Comparison of ENCODE assay signal across 18 cellular contexts in the genomic region with DNA sequence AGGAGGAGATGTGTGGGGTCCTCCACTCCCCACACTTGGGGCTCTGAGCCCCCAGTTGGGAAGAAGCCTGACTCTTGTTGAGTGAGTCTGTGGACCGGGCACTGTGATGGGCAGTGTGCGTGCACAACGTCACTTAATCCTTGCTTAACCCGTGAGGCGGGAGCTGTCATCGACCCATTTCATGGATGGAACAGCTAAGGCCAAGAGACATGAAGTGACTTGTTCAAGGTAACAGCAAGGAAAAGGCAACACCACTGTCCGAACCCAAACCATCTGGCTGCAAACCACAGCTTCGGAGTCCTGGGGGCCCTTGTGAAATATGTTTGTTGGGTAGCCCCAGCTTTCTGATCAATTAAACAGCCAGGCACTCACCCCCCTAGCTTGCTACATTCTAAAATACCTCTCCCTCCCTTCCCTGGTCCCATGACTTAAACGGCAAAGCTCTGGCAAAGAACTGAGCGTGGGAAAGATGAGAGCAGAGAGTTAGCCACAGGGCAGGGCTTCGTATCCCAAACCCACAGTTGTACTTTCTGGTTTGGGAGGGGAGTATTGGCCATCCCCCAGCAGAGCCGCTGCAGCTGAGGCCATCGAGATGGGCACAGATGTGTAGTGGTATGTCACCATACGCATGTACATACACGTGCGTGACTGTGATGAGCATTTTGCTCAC. TPM values are rescaled to one million over a fixed set of nuclear protein-coding genes. Genes with fewer than 3 reads are reported as not detected.
DNase-seq lines count a peak whose midpoint lies in the region; ATAC-seq, FAIRE-seq and TF ChIP-seq lines count a peak whose summit lies in the region.
"Had no signal": no experiment of that assay in that cellular context is flagged by ENCODE, and none has a peak within 500 bp of the region (broad histone marks: within the 10 kb centered on the region; RNA-seq: fewer than 3 reads in every experiment).

No MANE protein-coding gene starts in this region.

- TF ChIP-seq POLR2A in tibial nerve (IDR thresholded peaks at IDR 0.05) = no peak
- no peak for TF ChIP-seq POLR2A in transverse colon (IDR thresholded peaks at IDR 0.05)

- H3K4me1 ChIP-seq in tibial nerve (peaks cover 0 to 50% (median 17%) of the 10 kb centered on the region in 4 donors), transverse colon (no peaks in the 10 kb centered on the region)
- H3K4me1 ChIP-seq: BE2C had no signal

- WGBS in tibial nerve, 2 donors = 84 to 86% methylated on average over 16 of the region's 16 CpGs
- 92 to 96% methylated on average over 5 to 16 of the region's 16 CpGs for WGBS in transverse colon (ENCODE audit: low coverage in 1 of 2), 2 donors

- DNase-seq in RWPE1 (ENCODE audit: low spot score) = no peak
- DNase-seq in caudate nucleus (lab: John Stamatoyannopoulos, UW) = no peak
- peak; percentile 67 for DNase-seq in myocyte (ENCODE audit: low read depth)
- DNase-seq in tibial nerve (ENCODE audit: low spot score in 2 of 2) = no peak
- no peak for DNase-seq in RCC 7860 (ENCODE audit: low spot score)
- DNase-seq in transverse colon = no peak
- DNase-seq: BE2C; CD8-positive, alpha-beta T cell; DMS79; GM23248; KG1; NCI-H1417 treated with DMSO at 0.1 percent for 48 hours; NCI-H1930; NCI-H526 treated with DMSO at 0.1 percent for 48 hours; PC-3 had no signal

- TF ChIP-seq CTCF in RWPE1 (conservative IDR thresholded peaks at IDR 0.05; ENCODE audit: low read depth) (no peak), tibial nerve (IDR thresholded peaks at IDR 0.05) (no peak), transverse colon (IDR thresholded peaks at IDR 0.05) (no peak)

- POLR2A ChIA-PET in RWPE1 (lab: Yijun Ruan, JAX; ENCODE audit: low non-redundant PET) = no interaction called here

- H3K9me3 ChIP-seq in tibial nerve (no peaks in the 10 kb centered on the region), transverse colon (no peaks in the 10 kb centered on the region)
- H3K9me3 ChIP-seq: BE2C had no signal

- ATAC-seq in GM21529 (IDR thresholded peaks at IDR 0.05; ENCODE audit: unreplicated experiment) = no peak
- ATAC-seq: CD8-positive, alpha-beta T cell; GM12878; PC-3 had no signal

- no peak for FAIRE-seq in RCC 7860 (lab: Jason Lieb, UNC)
- FAIRE-seq: GM12878, GM18507 had no signal

- in situ Hi-C loops in transverse colon (cut with MboI; ENCODE audit: low pct_ligation_motif_present in 1 of 4, low pct_unique_long_range_greater_than_20kb in 1 of 4, low sequenced_read_pairs in 3 of 4) = loop anchor here in 2 of 4 donors (25.0 kb wide), 1 partner anchor 458 kb away; no protein-coding TSS in a partner anchor

- H3K4me3 ChIP-seq in tibial nerve (no peak overlapping the region), transverse colon (no peak overlapping the region)
- H3K4me3 ChIP-seq: GM12878, GM23248 had no signal

- TF ChIP-seq EP300 in tibial nerve (IDR thresholded peaks at IDR 0.05) (no peak), transverse colon (IDR thresholded peaks at IDR 0.05; ENCODE audit: low read depth) (no peak)

- intact Hi-C loops in transverse colon (cut with DNase I; ENCODE audit: low total_unique reads) = no loop called here

- H3K27ac ChIP-seq in RWPE1 (peak overlapping the region; percentile 39), caudate nucleus (ENCODE audit: low read depth, low read length) (peak overlapping the region; percentile 39), tibial nerve (peak overlapping the region in 3 of 4 donors; percentile 55 to 84 (median 80)), transverse colon (no peak overlapping the region)
- H3K27ac ChIP-seq: GM23248 had no signal

- CTCF ChIA-PET in RWPE1 (lab: Yijun Ruan, JAX) = interaction anchor here (0.6 to 1.9 kb wide), 3 partner anchors 57 to 248 kb away, joined by 3 to 5 read pairs (median 5); no protein-coding TSS in a partner anchor

- H3K27me3 ChIP-seq in tibial nerve = no peaks in the 10 kb centered on the region
- H3K27me3 ChIP-seq in transverse colon = no peaks in the 10 kb centered on the region
- H3K27me3 ChIP-seq: BE2C had no signal

- H3K36me3 ChIP-seq in tibial nerve (peaks cover 0 to 57% (median 0%) of the 10 kb centered on the region in 3 donors), transverse colon (no peaks in the 10 kb centered on the region)

RNA-seq across cellular contexts. Expression of a gene that starts 26.2 kb away (rescaled TPM):
- total RNA-seq in myocyte = 68.6 and 175 TPM in 2 replicates
- 156 TPM for polyA plus RNA-seq in myocyte (2012)
- 10 to 100 TPM; 17.4 to 59.2 (median 32.7) TPM for total RNA-seq in tibial nerve
- total RNA-seq in transverse colon = 10 to 100 TPM in 1 of 4 donors, 1 to 10 TPM in 3; 2.7 to 28.8 (median 3.9) TPM

RNA-seq across cellular contexts. Expression of a gene that starts 37.0 kb away (rescaled TPM):
- total RNA-seq in myocyte (310 and 645 TPM in 2 replicates), tibial nerve (100 to 1,000 TPM; 135 to 327 (median 205) TPM), transverse colon (10 to 100 TPM; 19.5 to 96.9 (median 31.6) TPM)
- polyA plus RNA-seq in myocyte (2012) = 414 TPM

RNA-seq across cellular contexts. Expression of a gene that starts 37.5 kb away (rescaled TPM):
- total RNA-seq in myocyte (72.9 and 123 TPM in 2 replicates), tibial nerve (10 to 100 TPM; 33.7 to 61.6 (median 47.0) TPM), transverse colon (10 to 100 TPM in 1 of 4 donors, 1 to 10 TPM in 3; 2.2 to 13.8 (median 3.7) TPM)
- polyA plus RNA-seq in myocyte (2012) = 69.2 TPM

Comparison
In these comparisons a context has a peak if more than half of its experiments do, and no peak if none do; other contexts are left out.
1. H3K27ac ChIP-seq: peak in RWPE1 (single experiment), caudate nucleus (single experiment) and tibial nerve (3 of 4); none in transverse colon (0 of 4).